In genomic region chr10:23063387-23064287, GRCh38 we compare ENCODE assay signal across 18 cellular contexts. TPM values are rescaled to one million over a fixed set of nuclear protein-coding genes. Genes with fewer than 3 reads are reported as not detected.
DNase-seq lines count a peak whose midpoint lies in the region; ATAC-seq, FAIRE-seq and TF ChIP-seq lines count a peak whose summit lies in the region.
"Had no signal": no experiment of that assay in that cellular context is flagged by ENCODE, and none has a peak within 500 bp of the region (broad histone marks: within the 10 kb centered on the region; RNA-seq: fewer than 3 reads in every experiment).

No MANE protein-coding gene starts in this region.

- H3K4me3 ChIP-seq in ascending aorta = peak overlapping the region in 1 of 2 donors; percentile 5
- H3K4me3 ChIP-seq: colonic mucosa had no signal

- no peak for FAIRE-seq in urothelium cell line (lab: Jason Lieb, UNC)
- FAIRE-seq: RCC 7860 had no signal

- H3K36me3 ChIP-seq in ascending aorta = no peaks in the 10 kb centered on the region
- H3K36me3 ChIP-seq: colonic mucosa had no signal

- ATAC-seq in natural killer cell treated with Interleukin-12 subunit alpha and Interleukin-12 subunit beta and Interleukin-15 and Interleukin-18, amount 100 ng/mL, for 72 hours = no peak
- ATAC-seq in effector memory CD8-positive, alpha-beta T cell (replicated peaks) = no peak
- ATAC-seq in GM21528 (IDR thresholded peaks at IDR 0.05; ENCODE audit: low FRiP score, unreplicated experiment) = no peak
- ATAC-seq: activated CD4-positive, CD25-positive, alpha-beta regulatory T cell treated with anti-CD3 and anti-CD28 coated beads, Interleukin-2, amount 50 U/mL, for 24 hours; stimulated activated memory B cell treated with anti-CD40 and anti-IgM and Interleukin-4, amounts not matched to agents 10 μg/mL and 1 μg/mL and 100 μg/mL, for 72 hours; T-cell had no signal

- H3K9me3 ChIP-seq in ascending aorta = no peaks in the 10 kb centered on the region
- H3K9me3 ChIP-seq: colonic mucosa had no signal

- no peaks in the 10 kb centered on the region for H3K9me3 Mint-ChIP-seq in natural killer cell treated with Interleukin-12 subunit alpha and Interleukin-12 subunit beta and Interleukin-15 and Interleukin-18, amount 100 ng/mL, for 72 hours
- peaks cover 0 to 2% of the 10 kb centered on the region in 2 donors for H3K9me3 Mint-ChIP-seq in effector memory CD8-positive, alpha-beta T cell

- TF ChIP-seq CTCF in ascending aorta (IDR thresholded peaks at IDR 0.05) = no peak

- H3K27me3 ChIP-seq in ascending aorta = no peaks in the 10 kb centered on the region
- H3K27me3 ChIP-seq: colonic mucosa had no signal

- peak; percentile 37 for DNase-seq in ELF-1 (ENCODE audit: low read depth, low spot score)
- DNase-seq in ascending aorta (ENCODE audit: low spot score in 2 of 2) = no peak
- peak; percentile 25 for DNase-seq in inferior parietal cortex (ENCODE audit: extremely low spot score)
- DNase-seq in retina = peak; percentile 35
- DNase-seq in urothelium cell line (ENCODE audit: low spot score) = no peak
- DNase-seq in natural killer cell treated with Interleukin-12 subunit alpha and Interleukin-12 subunit beta and Interleukin-15 and Interleukin-18, amount 100 ng/mL, for 72 hours (ENCODE audit: low spot score) = no peak
- no peak for DNase-seq in effector memory CD8-positive, alpha-beta T cell
- DNase-seq: CD4-positive, CD25-positive, alpha-beta regulatory T cell; colonic mucosa; GOT3; NCI-H2029; NCI-H82; T-cell had no signal

- peak overlapping the region; percentile 54 to 83 for H3K27ac ChIP-seq in ascending aorta
- H3K27ac ChIP-seq: colonic mucosa had no signal

- peaks cover 3 to 7% of the 10 kb centered on the region in 2 donors for H3K4me1 Mint-ChIP-seq in natural killer cell treated with Interleukin-12 subunit alpha and Interleukin-12 subunit beta and Interleukin-15 and Interleukin-18, amount 100 ng/mL, for 72 hours (ENCODE audit: low read depth in 2 of 2)
- peaks cover 3% of the 10 kb centered on the region in 2 donors for H3K4me1 Mint-ChIP-seq in effector memory CD8-positive, alpha-beta T cell (ENCODE audit: low read depth in 2 of 2)

- H3K36me3 Mint-ChIP-seq in natural killer cell treated with Interleukin-12 subunit alpha and Interleukin-12 subunit beta and Interleukin-15 and Interleukin-18, amount 100 ng/mL, for 72 hours = no peaks in the 10 kb centered on the region
- H3K36me3 Mint-ChIP-seq in effector memory CD8-positive, alpha-beta T cell (ENCODE audit: insufficient read depth) = no peaks in the 10 kb centered on the region
- H3K36me3 Mint-ChIP-seq: CD4-positive, CD25-positive, alpha-beta regulatory T cell; stimulated activated memory B cell treated with anti-CD40 and anti-IgM and Interleukin-4, amounts not matched to agents 10 μg/mL and 1 μg/mL and 100 μg/mL, for 72 hours; T-cell had no signal

- H3K27ac Mint-ChIP-seq in natural killer cell treated with Interleukin-12 subunit alpha and Interleukin-12 subunit beta and Interleukin-15 and Interleukin-18, amount 100 ng/mL, for 72 hours = no peak overlapping the region
- H3K27ac Mint-ChIP-seq in effector memory CD8-positive, alpha-beta T cell = no peak overlapping the region
- H3K27ac Mint-ChIP-seq: mesothelial cell of epicardium; stimulated activated memory B cell treated with anti-CD40 and anti-IgM and Interleukin-4, amounts not matched to agents 10 μg/mL and 1 μg/mL and 100 μg/mL, for 72 hours; T-cell had no signal

- H3K4me3 Mint-ChIP-seq in natural killer cell treated with Interleukin-12 subunit alpha and Interleukin-12 subunit beta and Interleukin-15 and Interleukin-18, amount 100 ng/mL, for 72 hours = no peak overlapping the region
- no peak overlapping the region for H3K4me3 Mint-ChIP-seq in effector memory CD8-positive, alpha-beta T cell
- H3K4me3 Mint-ChIP-seq: CD4-positive, CD25-positive, alpha-beta regulatory T cell; mesothelial cell of epicardium; stimulated activated memory B cell treated with anti-CD40 and anti-IgM and Interleukin-4, amounts not matched to agents 10 μg/mL and 1 μg/mL and 100 μg/mL, for 72 hours; T-cell had no signal

- H3K27me3 Mint-ChIP-seq in natural killer cell treated with Interleukin-12 subunit alpha and Interleukin-12 subunit beta and Interleukin-15 and Interleukin-18, amount 100 ng/mL, for 72 hours = peaks cover 14 to 18% of the 10 kb centered on the region in 2 donors
- peaks cover 33 to 49% of the 10 kb centered on the region in 2 donors for H3K27me3 Mint-ChIP-seq in effector memory CD8-positive, alpha-beta T cell

- H3K4me1 ChIP-seq in ascending aorta = peaks cover 5 to 13% of the 10 kb centered on the region in 2 donors

- intact Hi-C loops in ascending aorta (cut with DNase I) = loop anchor here (2.0 to 10.0 kb wide), 7 partner anchors 349 to 1566 kb away; partner anchors contain the start of genes PIP4K2A and SKIDA1

RNA-seq across cellular contexts. Expression of gene MSRB2, which starts 31.7 kb away (rescaled TPM):
- 38.0 TPM for total RNA-seq in ascending aorta
- 10 to 100 TPM in 1 of 2 donors, 1 to 10 TPM in 1; 6.5 to 10.7 TPM for total RNA-seq in natural killer cell treated with Interleukin-12 subunit alpha and Interleukin-12 subunit beta and Interleukin-15 and Interleukin-18, amount 100 ng/mL, for 72 hours

Comparison
In these comparisons a context has a peak if more than half of its experiments do, and no peak if none do; other contexts are left out.
1. DNase-seq: peak in ELF-1 (single experiment), inferior parietal cortex (single experiment) and retina (single experiment); none in ascending aorta (0 of 2), urothelium cell line (single experiment), natural killer cell treated with Interleukin-12 subunit alpha and Interleukin-12 subunit beta and Interleukin-15 and Interleukin-18, amount 100 ng/mL, for 72 hours (single experiment) and effector memory CD8-positive, alpha-beta T cell (0 of 3).